ENCODE assay signal across 21 cellular contexts in genomic region chr2:66430906-66431619, GRCh38. TPM values are rescaled to one million over a fixed set of nuclear protein-coding genes. Genes with fewer than 3 reads are reported as not detected.
DNase-seq lines count a peak whose midpoint lies in the region; ATAC-seq, FAIRE-seq and TF ChIP-seq lines count a peak whose summit lies in the region.
"Had no signal": no experiment of that assay in that cellular context is flagged by ENCODE, and none has a peak within 500 bp of the region (broad histone marks: within the 10 kb centered on the region; RNA-seq: fewer than 3 reads in every experiment).

No MANE protein-coding gene starts in this region.

- TF ChIP-seq POLR2A in H1 (IDR thresholded peaks at IDR 0.05; ENCODE audit: control extremely low read depth in 1 of 2, low read depth in 2 of 2, low read length in 2 of 2) (no peak), transverse colon (IDR thresholded peaks at IDR 0.05) (no peak), testis (IDR thresholded peaks at IDR 0.05) (no peak)

- no peak overlapping the region for H4K8ac ChIP-seq in H1 (ENCODE audit: extremely low read depth, insufficient read depth, low read length)

- no peak overlapping the region for H4K91ac ChIP-seq in H1 (replicated peaks; ENCODE audit: insufficient read length, low read length)

- no peak overlapping the region for H2AK5ac ChIP-seq in H1 (ENCODE audit: low read depth, low read length)

- TF ChIP-seq EP300 in H1 (IDR thresholded peaks at IDR 0.05; ENCODE audit: borderline replicate concordance in 1 of 2, low read depth in 2 of 2, low read length in 2 of 2) = no peak
- no peak for TF ChIP-seq EP300 in transverse colon (IDR thresholded peaks at IDR 0.05; ENCODE audit: low read depth)

- no peaks in the 10 kb centered on the region for H3K36me3 Mint-ChIP-seq in nephron (ENCODE audit: low read depth)
- H3K36me3 Mint-ChIP-seq: activated naive CD8-positive, alpha-beta T cell had no signal

- no peak overlapping the region for H3K4me3 ChIP-seq in H1 (ENCODE audit: extremely low read depth in 1 of 4, insufficient read depth in 2 of 4, low read depth in 3 of 4, low read length in 4 of 4)
- H3K4me3 ChIP-seq in transverse colon = no peak overlapping the region
- no peak overlapping the region for H3K4me3 ChIP-seq in testis
- H3K4me3 ChIP-seq: BLaER1 treated with 17β-estradiol and CSF1 and Interleukin-3, amounts not matched to agents 10 nM and 100 nM; MG63; psoas muscle; SJSA1 had no signal

- no peak overlapping the region for H3K9ac ChIP-seq in H1 (replicated peaks in 1 of 4; ENCODE audit: extremely low read depth in 1 of 4, low read depth in 3 of 4, low read length in 3 of 4)
- H3K9ac ChIP-seq: BLaER1 treated with 17β-estradiol and CSF1 and Interleukin-3, amounts not matched to agents 10 nM and 100 nM had no signal

- TF ChIP-seq CTCF in H1 (IDR thresholded peaks at IDR 0.05; ENCODE audit: control extremely low read depth in 1 of 3, insufficient read depth in 1 of 3, low read depth in 1 of 3, low read length in 3 of 3) = no peak
- no peak for TF ChIP-seq CTCF in nephron (IDR thresholded peaks at IDR 0.05; ENCODE audit: unreplicated experiment in 3 of 3)
- no peak for TF ChIP-seq CTCF in transverse colon (IDR thresholded peaks at IDR 0.05)
- no peak for TF ChIP-seq CTCF in testis (IDR thresholded peaks at IDR 0.05)

- peak overlapping the region; percentile 76 to 98 (median 98) for H3K4me3 Mint-ChIP-seq in nephron
- H3K4me3 Mint-ChIP-seq: activated T-cell treated with anti-CD3 and anti-CD28 coated beads, Interleukin-2, amount 50 U/mL, for 72 hours; T-helper 2 cell treated with Interferon-gamma antibody and Interleukin-4, amounts not matched to agents 5 μg/mL and 100 μg/mL, for 36 hours had no signal

- H3K9me3 Mint-ChIP-seq in nephron = peaks cover 4% of the 10 kb centered on the region
- H3K9me3 Mint-ChIP-seq: activated T-cell treated with anti-CD3 and anti-CD28 coated beads, Interleukin-2, amount 50 U/mL, for 72 hours; T-helper 2 cell treated with Interferon-gamma antibody and Interleukin-4, amounts not matched to agents 5 μg/mL and 100 μg/mL, for 36 hours had no signal

- H3K14ac ChIP-seq in H1 (ENCODE audit: insufficient read length) = no peak overlapping the region

- H4K20me1 ChIP-seq in H1 (replicated peaks in 1 of 2; ENCODE audit: control insufficient read depth in 1 of 2, insufficient read depth in 2 of 2, low read length in 2 of 2) = peaks cover 0 to 2% of the 10 kb centered on the region in 2 experiments

- H2BK15ac ChIP-seq in H1 (ENCODE audit: low read length) = no peak overlapping the region

- H3K27ac Mint-ChIP-seq in nephron = peak overlapping the region; percentile 91 to 99 (median 98)
- H3K27ac Mint-ChIP-seq: activated naive CD8-positive, alpha-beta T cell; activated T-cell treated with anti-CD3 and anti-CD28 coated beads, Interleukin-2, amount 50 U/mL, for 72 hours; T-helper 2 cell treated with Interferon-gamma antibody and Interleukin-4, amounts not matched to agents 5 μg/mL and 100 μg/mL, for 36 hours had no signal

- H4K5ac ChIP-seq in H1 (ENCODE audit: insufficient read length, low read depth, low read length) = no peak overlapping the region

- no peak overlapping the region for H3K4ac ChIP-seq in H1 (replicated peaks; ENCODE audit: insufficient read length, low read depth, low read length)

- H3K23ac ChIP-seq in H1 (ENCODE audit: insufficient read length) = no peak overlapping the region

- no peak overlapping the region for H3K4me2 ChIP-seq in H1 (ENCODE audit: insufficient read depth in 1 of 2, low read depth in 2 of 2, low read length in 2 of 2)
- H3K4me2 ChIP-seq: BLaER1 treated with 17β-estradiol and CSF1 and Interleukin-3, amounts not matched to agents 10 nM and 100 nM had no signal

- H3K27me3 Mint-ChIP-seq in nephron (ENCODE audit: low read depth) = peaks cover 46% of the 10 kb centered on the region

- WGBS in H1 (ENCODE audit: extremely low coverage in 1 of 2, insufficient coverage in 1 of 2, insufficient read length in 1 of 2, insufficient replicate concordance in 2 of 2, low coverage in 1 of 2, low lambda C conversion rate in 2 of 2, missing lambda C conversion rate in 1 of 2), 2 experiments = 9% methylated on average over 5 of the region's 5 CpGs; no CpG with 5 or more reads in 1 of the 2 experiments
- WGBS in transverse colon (ENCODE audit: low coverage in 1 of 2), 2 donors = 12 to 33% methylated on average over 5 of the region's 5 CpGs
- WGBS in testis, 2 donors = 53% methylated on average over 5 of the region's 5 CpGs

- H3K23me2 ChIP-seq in H1 (ENCODE audit: low read depth, low read length) = peaks cover 24% of the 10 kb centered on the region

- CTCF ChIA-PET in H1 (lab: Charles Lee; ENCODE audit: partially characterized antibody) = interaction anchor here (2.1 to 8.2 kb wide), 4 partner anchors 15 to 512 kb away, joined by 4 to 78 read pairs (median 22); no protein-coding TSS in a partner anchor

- DNase-seq in NCI-H510A treated with DMSO at 0.1 percent for 48 hours (lab: John Stamatoyannopoulos, UW) (peak; percentile 3), NCI-H510A (lab: John Stamatoyannopoulos, UW) (no peak), H1 (ENCODE audit: low read depth in 1 of 2, low spot score in 2 of 2) (no peak), transverse colon (no peak), testis (no peak), H4 (ENCODE audit: low spot score) (no peak)
- DNase-seq: activated CD4-positive, CD25-positive, alpha-beta regulatory T cell; activated T-cell treated with anti-CD3 and anti-CD28 coated beads, Interleukin-2, amount 50 U/mL, for 72 hours; MG63; NCI-H2029; NCI-H524; psoas muscle; stimulated activated CD4-positive, alpha-beta T cell treated with anti-CD3 and anti-CD28 coated beads, Interleukin-12 subunit alpha, Interleukin-12 subunit beta, amount 100 ng/mL, for 4 hours had no signal

- H3K27me3 ChIP-seq in H1 (replicated peaks in 1 of 4; ENCODE audit: control insufficient read depth in 3 of 4, extremely low read depth in 1 of 4, insufficient read depth in 3 of 4, low read length in 3 of 4) = peaks cover 46 to 100% (median 80%) of the 10 kb centered on the region in 4 experiments
- peaks cover 96% of the 10 kb centered on the region for H3K27me3 ChIP-seq in transverse colon
- no peaks in the 10 kb centered on the region for H3K27me3 ChIP-seq in testis
- H3K27me3 ChIP-seq: MG63 had no signal

- H3K4me1 ChIP-seq in H1 (replicated peaks in 1 of 4; ENCODE audit: control insufficient read depth in 3 of 4, insufficient read depth in 4 of 4, low read length in 3 of 4) = peaks cover 2 to 9% (median 4%) of the 10 kb centered on the region in 4 experiments
- H3K4me1 ChIP-seq in transverse colon = peaks cover 0 to 38% (median 14%) of the 10 kb centered on the region in 4 donors
- H3K4me1 ChIP-seq in testis = peaks cover under 1% of the 10 kb centered on the region
- H3K4me1 ChIP-seq: SJSA1 had no signal

- no peak overlapping the region for H2BK20ac ChIP-seq in H1 (ENCODE audit: low read length)

- no peak overlapping the region for H3K18ac ChIP-seq in H1 (ENCODE audit: extremely low read depth, low read length)

- intact Hi-C loops in transverse colon (cut with DNase I; ENCODE audit: low total_unique reads) = loop anchor here (5.0 to 10.0 kb wide), 4 partner anchors 454 to 1414 kb away; no protein-coding TSS in a partner anchor
- intact Hi-C loops in testis (cut with DNase I; ENCODE audit: low total_unique reads) = loop anchor here (10.0 kb wide), 2 partner anchors 264 to 1214 kb away; no protein-coding TSS in a partner anchor

- in situ Hi-C loops in transverse colon (cut with MboI; ENCODE audit: low pct_ligation_motif_present in 1 of 4, low pct_unique_long_range_greater_than_20kb in 1 of 4, low sequenced_read_pairs in 3 of 4) = loop anchor here in 3 of 4 donors (10.0 to 25.0 kb wide), 7 partner anchors 256 to 1606 kb away; no protein-coding TSS in a partner anchor

- no peak for FAIRE-seq in H1 (lab: Jason Lieb, UNC)
- FAIRE-seq: frontal cortex had no signal

- TF ChIP-seq RAD21 in H1 (IDR thresholded peaks at IDR 0.05 in 1 of 2, conservative IDR thresholded peaks at IDR 0.05 in 1 of 2; ENCODE audit: low read depth in 2 of 2, low read length in 2 of 2) = no peak

- no peaks in the 10 kb centered on the region for H3K79me1 ChIP-seq in H1 (ENCODE audit: low read depth, low read length)

- H2BK12ac ChIP-seq in H1 (ENCODE audit: low read depth, low read length) = no peak overlapping the region

- H3K9me3 ChIP-seq in H1 (ENCODE audit: insufficient read depth in 2 of 2, low read depth in 1 of 2, low read length in 1 of 2) (no peaks in the 10 kb centered on the region), transverse colon (no peaks in the 10 kb centered on the region), testis (no peaks in the 10 kb centered on the region)
- H3K9me3 ChIP-seq: MG63, psoas muscle, SJSA1 had no signal

- no peak overlapping the region for H2AFZ ChIP-seq in H1 (ENCODE audit: low read length)

- no peak overlapping the region for H3K56ac ChIP-seq in H1 (replicated peaks; ENCODE audit: insufficient read length, low read depth, low read length)

- no peak overlapping the region for H2BK120ac ChIP-seq in H1 (replicated peaks; ENCODE audit: low read depth, low read length)

- POLR2A ChIA-PET in H1 (lab: Charles Lee; ENCODE audit: partially characterized antibody) = interaction anchor here (1.0 to 1.7 kb wide), 2 partner anchors 142 to 146 kb away, joined by 3 to 4 read pairs; no protein-coding TSS in a partner anchor

- H3K79me2 ChIP-seq in H1 (ENCODE audit: control insufficient read depth in 1 of 2, insufficient read depth in 2 of 2, low read length in 2 of 2) = no peaks in the 10 kb centered on the region

- peaks cover 24% of the 10 kb centered on the region for H3K4me1 Mint-ChIP-seq in nephron

- H2BK5ac ChIP-seq in H1 (ENCODE audit: low read depth, low read length) = no peak overlapping the region

- H3K27ac ChIP-seq in H1 (ENCODE audit: low read depth, low read length) (no peak overlapping the region), transverse colon (peak overlapping the region; percentile 91 to 96 (median 93)), testis (no peak overlapping the region)
- H3K27ac ChIP-seq: BLaER1 treated with 17β-estradiol and CSF1 and Interleukin-3, amounts not matched to agents 10 nM and 100 nM; coronary artery; psoas muscle; SJSA1 had no signal

- no peak for ATAC-seq in GM18520 (IDR thresholded peaks at IDR 0.05; ENCODE audit: unreplicated experiment)
- ATAC-seq: activated T-cell treated with anti-CD3 and anti-CD28 coated beads, Interleukin-2, amount 50 U/mL, for 72 hours; psoas muscle had no signal

- no peaks in the 10 kb centered on the region for H3K36me3 ChIP-seq in H1 (ENCODE audit: control insufficient read depth in 2 of 4, insufficient read depth in 4 of 4, low read length in 3 of 4)
- no peaks in the 10 kb centered on the region for H3K36me3 ChIP-seq in transverse colon
- H3K36me3 ChIP-seq in testis (ENCODE audit: low read depth, missing control alignments) = no peaks in the 10 kb centered on the region
- H3K36me3 ChIP-seq: BLaER1 treated with 17β-estradiol and CSF1 and Interleukin-3, amounts not matched to agents 10 nM and 100 nM; MG63; SJSA1 had no signal

RNA-seq across cellular contexts. Expression of gene MEIS1, which starts 3.9 kb away (rescaled TPM):
- 0.63 and 1.2 TPM in 2 replicates for total RNA-seq in H1 (2021; fragmentation: NEBNext Ultra II Directional; extraction: Animal tissue kit (Norgen Biotek cat#: 25700))
- polyA plus RNA-seq in H1 (2011; rRNA removed) = 0.17 and 0.30 TPM in 2 replicates
- 0.14 TPM for polyA plus RNA-seq in H1 (2011; cell fraction: cytosol; rRNA removed)
- polyA plus RNA-seq in H1 (2011; cell fraction: nucleus; rRNA removed) = 0.54 TPM
- 0.17 to 0.47 TPM (median 0.33 TPM) in 4 replicates for polyA plus RNA-seq in H1 (2012, experiment 1 of 2)
- not detected for polyA plus RNA-seq in H1 (2012, experiment 2 of 2)
- 0.16 TPM for polyA plus RNA-seq in H1 (2013, experiment 1 of 2)
- polyA plus RNA-seq in H1 (2013, experiment 2 of 2) = 0.09 TPM
- 0.24 and 1.2 TPM in 2 replicates for polyA minus RNA-seq in H1 (2011; rRNA and poly(A)+ RNA removed)
- not detected for polyA minus RNA-seq in H1 (2011; cell fraction: cytosol; rRNA and poly(A)+ RNA removed)
- 1.5 TPM for polyA minus RNA-seq in H1 (2011; cell fraction: nucleus; rRNA and poly(A)+ RNA removed)
- total RNA-seq in transverse colon = 100 to 1,000 TPM in 1 of 4 donors, 10 to 100 TPM in 3; 25.9 to 129 (median 28.8) TPM
- 10 to 100 TPM; 10.8 to 13.8 TPM for total RNA-seq in testis
- polyA plus RNA-seq in testis (ENCODE audit: insufficient read depth, low read depth, low replicate concordance) = 13.5 TPM
- 3.4 and 3.6 TPM in 2 replicates for total RNA-seq in H4 (2014; rRNA removed; shearing (Covaris generic))

Comparison
In these comparisons a context has a peak if more than half of its experiments do, and no peak if none do; other contexts are left out.
1. H3K27ac ChIP-seq: peak in transverse colon (4 of 4); none in H1 (single experiment) and testis (0 of 2).